In genomic region chr13:41196011-41196410, GRCh38 we compare ENCODE assay signal across 27 cellular contexts.
"Had no signal": no experiment of that assay in that cellular context is flagged by ENCODE, and none has a peak within 500 bp of the region (broad histone marks: within the 10 kb centered on the region; RNA-seq: fewer than 3 reads in every experiment).

No MANE protein-coding gene starts in this region.

- H3K9me3 Mint-ChIP-seq: activated CD4-positive, alpha-beta memory T cell treated with anti-CD3 and anti-CD28 coated beads for 36 hours; activated naive CD4-positive, alpha-beta T cell treated with anti-CD3 and anti-CD28 coated beads, Interleukin-2, amount 50 U/mL, for 24 hours; activated T-cell treated with anti-CD3 and anti-CD28 coated beads, Interleukin-2, amount 50 U/mL, for 4 hours; central memory CD8-positive, alpha-beta T cell; memory B cell had no signal

- H3K36me3 ChIP-seq: heart left ventricle, ovary, thoracic aorta, uterus had no signal

- H3K4me3 Mint-ChIP-seq: activated CD4-positive, alpha-beta memory T cell treated with anti-CD3 and anti-CD28 coated beads for 36 hours; activated CD4-positive, alpha-beta T cell treated with anti-CD3 and anti-CD28 coated beads, Interleukin-2, amount 10 ng/mL, durations not matched to agents 24 days and 14 days; activated naive CD4-positive, alpha-beta T cell treated with anti-CD3 and anti-CD28 coated beads, Interleukin-2, amount 50 U/mL, for 24 hours; activated T-cell treated with anti-CD3 and anti-CD28 coated beads, Interleukin-2, amount 50 U/mL, for 4 hours; central memory CD8-positive, alpha-beta T cell; dendritic cell treated with granulocyte-macrophage colony-stimulating factor and Interleukin-4, amounts not matched to agents 40 ng/mL and 50 ng/mL, for 4 days; endodermal cell; memory B cell; stimulated activated naive CD8-positive, alpha-beta T cell treated with anti-CD3 and anti-CD28 coated beads, Interleukin-15, Interleukin-2, amounts not matched to agents 100 ng/mL and 50 ng/mL, for 24 hours had no signal

- H3K27me3 ChIP-seq: foreskin keratinocyte, heart left ventricle, ovary, uterus had no signal

- H3K27ac ChIP-seq: foreskin keratinocyte, heart left ventricle, ovary, skin epidermis, thoracic aorta, uterus, VCaP had no signal

- H3K27me3 Mint-ChIP-seq: activated CD4-positive, alpha-beta memory T cell treated with anti-CD3 and anti-CD28 coated beads for 36 hours; activated CD4-positive, alpha-beta T cell treated with anti-CD3 and anti-CD28 coated beads, Interleukin-2, amount 10 ng/mL, durations not matched to agents 24 days and 14 days; activated naive CD4-positive, alpha-beta T cell treated with anti-CD3 and anti-CD28 coated beads, Interleukin-2, amount 50 U/mL, for 24 hours; central memory CD8-positive, alpha-beta T cell; dendritic cell treated with granulocyte-macrophage colony-stimulating factor and Interleukin-4, amounts not matched to agents 40 ng/mL and 50 ng/mL, for 4 days; memory B cell; naive thymus-derived CD8-positive, alpha-beta T cell; progenitor cell of endocrine pancreas; stimulated activated naive CD8-positive, alpha-beta T cell treated with anti-CD3 and anti-CD28 coated beads, Interleukin-15, Interleukin-2, amounts not matched to agents 100 ng/mL and 50 ng/mL, for 24 hours had no signal

- H3K9me3 ChIP-seq: heart left ventricle, ovary, thoracic aorta, uterus had no signal

- H3K4me3 ChIP-seq: heart left ventricle, ovary, skin epidermis, thoracic aorta, uterus had no signal

- ATAC-seq: activated CD4-positive, CD25-positive, alpha-beta regulatory T cell treated with anti-CD3 and anti-CD28 coated beads, Interleukin-2, amount 50 U/mL, for 24 hours; activated T-cell treated with anti-CD3 and anti-CD28 coated beads, Interleukin-2, amount 50 U/mL, for 4 hours; esophagus mucosa; foreskin keratinocyte; heart left ventricle; naive thymus-derived CD8-positive, alpha-beta T cell; sciatic nerve had no signal

- H3K27ac Mint-ChIP-seq: activated CD4-positive, alpha-beta memory T cell treated with anti-CD3 and anti-CD28 coated beads for 36 hours; activated CD4-positive, alpha-beta T cell treated with anti-CD3 and anti-CD28 coated beads, Interleukin-2, amount 10 ng/mL, durations not matched to agents 24 days and 14 days; activated naive CD4-positive, alpha-beta T cell treated with anti-CD3 and anti-CD28 coated beads, Interleukin-2, amount 50 U/mL, for 24 hours; activated T-helper 2 cell treated with anti-CD3 and anti-CD28 coated beads, Interferon-gamma antibody, Interleukin-2, Interleukin-4, amounts not matched to agents 10 μg/mL and 5 μg/mL and 100 μg/mL, durations not matched to agents 14 hours and 24 hours and 36 hours; dendritic cell treated with granulocyte-macrophage colony-stimulating factor and Interleukin-4, amounts not matched to agents 40 ng/mL and 50 ng/mL, for 4 days; endodermal cell; memory B cell; progenitor cell of endocrine pancreas; stimulated activated naive CD8-positive, alpha-beta T cell treated with anti-CD3 and anti-CD28 coated beads, Interleukin-15, Interleukin-2, amounts not matched to agents 100 ng/mL and 50 ng/mL, for 24 hours had no signal

- DNase-seq: activated CD4-positive, alpha-beta memory T cell treated with anti-CD3 and anti-CD28 coated beads for 36 hours; activated CD8-positive, alpha-beta memory T cell treated with anti-CD3 and anti-CD28 coated beads, Interleukin-2, amount 50 U/mL, for 48 hours; activated T-cell treated with anti-CD3 and anti-CD28 coated beads, Interleukin-2, amount 50 U/mL, for 4 hours; endodermal cell; foreskin keratinocyte; heart left ventricle; midbrain; ovary; stimulated activated CD4-positive, alpha-beta T cell treated with anti-CD3 and anti-CD28 coated beads, Interleukin-12 subunit alpha, Interleukin-12 subunit beta, amount 100 ng/mL, for 4 hours; stimulated activated CD4-positive, alpha-beta T cell treated with anti-CD3 and anti-CD28 coated beads, Interleukin-4, amount 100 ng/mL, for 1 hour; T-helper 9 cell; uterus had no signal

- H3K4me1 ChIP-seq: foreskin keratinocyte had no signal
